Comparison of ENCODE assay signal across 21 cellular contexts in genomic region chr11:76831911-76832310, GRCh38. TPM values are rescaled to one million over a fixed set of nuclear protein-coding genes. Genes with fewer than 3 reads are reported as not detected.
"Had no signal": no experiment of that assay in that cellular context is flagged by ENCODE, and none has a peak within 500 bp of the region (broad histone marks: within the 10 kb centered on the region; RNA-seq: fewer than 3 reads in every experiment).

No MANE protein-coding gene starts in this region.

- H3K36me3 Mint-ChIP-seq: mesothelial cell of epicardium, naive B cell, natural killer cell had no signal

- H3K27ac Mint-ChIP-seq: effector memory CD8-positive, alpha-beta T cell; endodermal cell; mesothelial cell of epicardium; naive B cell; natural killer cell had no signal

- ATAC-seq: effector memory CD8-positive, alpha-beta T cell; gastrocnemius medialis; heart right ventricle; left ventricle myocardium superior; lower lobe of right lung; mucosa of descending colon; natural killer cell had no signal

- H3K27me3 Mint-ChIP-seq: dendritic cell treated with granulocyte-macrophage colony-stimulating factor and Interleukin-4, amounts not matched to agents 40 ng/mL and 50 ng/mL, for 4 days had no signal

- DNase-seq: cortex of kidney; effector CD8-positive, alpha-beta T cell; effector memory CD8-positive, alpha-beta T cell; endodermal cell; foreskin melanocyte; gastrocnemius medialis; glutamatergic neuron; heart right ventricle; hippocampal formation; left cardiac atrium; left lung; left ventricle myocardium superior; lower lobe of right lung; mesenchymal stem cell; mucosa of descending colon; naive B cell; natural killer cell had no signal

- H3K4me1 Mint-ChIP-seq: endodermal cell, mesothelial cell of epicardium, naive B cell, natural killer cell had no signal

- FAIRE-seq: islet of Langerhans, keratinocyte had no signal

- H3K9me3 Mint-ChIP-seq: dendritic cell treated with granulocyte-macrophage colony-stimulating factor and Interleukin-4, amounts not matched to agents 40 ng/mL and 50 ng/mL, for 4 days; effector memory CD8-positive, alpha-beta T cell; mesothelial cell of epicardium; natural killer cell had no signal

- H3K4me3 Mint-ChIP-seq: dendritic cell treated with granulocyte-macrophage colony-stimulating factor and Interleukin-4, amounts not matched to agents 40 ng/mL and 50 ng/mL, for 4 days; effector memory CD8-positive, alpha-beta T cell; endodermal cell; mesothelial cell of epicardium; naive B cell; natural killer cell had no signal

RNA-seq across cellular contexts. Expression of gene TSKU, which starts 48.8 kb away (rescaled TPM):
- total RNA-seq: natural killer cell had no signal
